In the genomic region with DNA sequence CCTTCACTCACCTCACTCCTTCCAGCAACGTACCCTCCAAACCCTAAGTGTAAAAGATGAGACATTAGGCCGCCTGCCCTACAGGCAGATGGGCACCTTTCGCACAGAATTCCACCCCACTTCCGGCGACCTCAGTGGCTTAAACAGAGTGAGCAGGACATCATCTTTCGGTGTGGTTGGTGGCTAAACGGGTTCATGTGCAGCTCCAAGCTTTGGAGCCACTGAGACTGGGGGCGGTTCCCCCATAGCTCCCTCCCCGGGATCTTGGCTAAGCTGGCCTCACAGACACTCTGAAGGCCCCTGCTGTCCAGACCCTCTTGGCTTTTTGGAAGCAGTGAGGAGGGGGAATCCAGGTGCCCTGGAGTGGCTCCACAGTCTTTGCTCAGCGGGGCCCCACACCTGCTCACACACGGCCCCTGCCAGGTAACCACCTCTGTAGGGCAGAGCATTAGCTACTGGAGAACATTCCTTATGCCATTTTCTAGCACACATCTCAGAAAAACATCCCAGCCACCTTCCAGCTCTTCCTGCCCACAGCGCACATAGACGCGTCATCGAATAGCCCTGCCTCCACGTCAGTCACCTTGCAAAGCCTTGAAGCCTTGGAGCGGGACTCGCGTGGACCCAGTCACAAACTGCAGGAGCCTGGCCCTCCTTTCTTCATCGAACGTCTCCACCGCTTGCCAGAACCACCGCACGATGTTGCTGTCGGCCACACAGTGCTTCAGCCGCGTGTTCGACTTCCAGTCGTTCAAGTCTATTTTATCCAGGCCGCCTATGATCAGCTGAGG, we compare ENCODE assay signal across 24 cellular contexts.
A peak's percentile ranks its signal among the peaks of the same experiment; 100 is the strongest.
DNase-seq lines count a peak whose midpoint lies in the region; ATAC-seq and TF ChIP-seq lines count a peak whose summit lies in the region.
"Had no signal": no experiment of that assay in that cellular context is flagged by ENCODE, and none has a peak within 500 bp of the region (broad histone marks: within the 10 kb centered on the region; RNA-seq: fewer than 3 reads in every experiment).

No MANE protein-coding gene starts in this region.

- peak overlapping the region; percentile 26 for H3K27ac Mint-ChIP-seq in stimulated activated naive CD8-positive, alpha-beta T cell treated with anti-CD3 and anti-CD28 coated beads, Interleukin-15, Interleukin-2, amounts not matched to agents 100 ng/mL and 50 ng/mL, for 24 hours
- H3K27ac Mint-ChIP-seq in chondrocyte (ENCODE audit: unreplicated experiment) = peak overlapping the region; percentile 49
- H3K27ac Mint-ChIP-seq in osteocyte (ENCODE audit: unreplicated experiment) = peak overlapping the region; percentile 25
- H3K27ac Mint-ChIP-seq: activated CD4-positive, alpha-beta memory T cell treated with anti-CD3 and anti-CD28 coated beads for 36 hours had no signal

- H3K4me3 Mint-ChIP-seq in stimulated activated naive CD8-positive, alpha-beta T cell treated with anti-CD3 and anti-CD28 coated beads, Interleukin-15, Interleukin-2, amounts not matched to agents 100 ng/mL and 50 ng/mL, for 24 hours = no peak overlapping the region
- no peak overlapping the region for H3K4me3 Mint-ChIP-seq in chondrocyte (ENCODE audit: unreplicated experiment)
- no peak overlapping the region for H3K4me3 Mint-ChIP-seq in osteocyte (ENCODE audit: unreplicated experiment)
- H3K4me3 Mint-ChIP-seq: activated CD4-positive, alpha-beta memory T cell treated with anti-CD3 and anti-CD28 coated beads for 36 hours; activated T-cell treated with anti-CD3 and anti-CD28 coated beads, Interleukin-2, amount 50 U/mL, for 4 hours had no signal

- H3K36me3 Mint-ChIP-seq in stimulated activated naive CD8-positive, alpha-beta T cell treated with anti-CD3 and anti-CD28 coated beads, Interleukin-15, Interleukin-2, amounts not matched to agents 100 ng/mL and 50 ng/mL, for 24 hours (ENCODE audit: low read depth) = peaks cover 64% of the 10 kb centered on the region
- H3K36me3 Mint-ChIP-seq in chondrocyte (ENCODE audit: low read depth) = peaks cover 57% of the 10 kb centered on the region
- H3K36me3 Mint-ChIP-seq in osteocyte (ENCODE audit: unreplicated experiment) = peaks cover 58% of the 10 kb centered on the region

- no peaks in the 10 kb centered on the region for H3K4me1 Mint-ChIP-seq in stimulated activated naive CD8-positive, alpha-beta T cell treated with anti-CD3 and anti-CD28 coated beads, Interleukin-15, Interleukin-2, amounts not matched to agents 100 ng/mL and 50 ng/mL, for 24 hours (ENCODE audit: low read depth)
- H3K4me1 Mint-ChIP-seq in chondrocyte (ENCODE audit: low read depth) (peaks cover 20% of the 10 kb centered on the region), osteocyte (ENCODE audit: unreplicated experiment) (peaks cover 20% of the 10 kb centered on the region)

- no peak for DNase-seq in stimulated activated naive CD8-positive, alpha-beta T cell treated with anti-CD3 and anti-CD28 coated beads, Interleukin-15, Interleukin-2, amounts not matched to agents 100 U/mL and 50 U/mL, for 24 hours
- DNase-seq in chondrocyte (ENCODE audit: low spot score) (no peak), osteocyte (ENCODE audit: extremely low spot score, unreplicated experiment) (no peak), SKM-1 (lab: John Stamatoyannopoulos, UW; ENCODE audit: unreplicated experiment) (no peak), NCI-H2081 treated with DMSO at 0.1 percent for 48 hours (lab: John Stamatoyannopoulos, UW) (no peak)
- DNase-seq: activated CD4-positive, alpha-beta memory T cell treated with anti-CD3 and anti-CD28 coated beads for 36 hours; activated CD4-positive, CD25-positive, alpha-beta regulatory T cell treated with anti-CD3 and anti-CD28 coated beads, Interleukin-2, amount 50 U/mL, for 72 hours; activated naive CD4-positive, alpha-beta T cell; activated T-cell treated with anti-CD3 and anti-CD28 coated beads, Interleukin-2, amount 50 U/mL, for 4 hours; amniotic stem cell; Calu3; colonic mucosa; esophagus squamous epithelium; left colon; mesendoderm; NCI-H1436; NCI-H446; NCI-H82; psoas muscle; RPMI8226; stomach; transverse colon had no signal

- no peaks in the 10 kb centered on the region for H3K27me3 Mint-ChIP-seq in stimulated activated naive CD8-positive, alpha-beta T cell treated with anti-CD3 and anti-CD28 coated beads, Interleukin-15, Interleukin-2, amounts not matched to agents 100 ng/mL and 50 ng/mL, for 24 hours
- H3K27me3 Mint-ChIP-seq in chondrocyte (ENCODE audit: low read depth) (no peaks in the 10 kb centered on the region), osteocyte (ENCODE audit: unreplicated experiment) (no peaks in the 10 kb centered on the region)
- H3K27me3 Mint-ChIP-seq: activated CD4-positive, alpha-beta memory T cell treated with anti-CD3 and anti-CD28 coated beads for 36 hours had no signal

- H3K9me3 Mint-ChIP-seq in stimulated activated naive CD8-positive, alpha-beta T cell treated with anti-CD3 and anti-CD28 coated beads, Interleukin-15, Interleukin-2, amounts not matched to agents 100 ng/mL and 50 ng/mL, for 24 hours = no peaks in the 10 kb centered on the region
- H3K9me3 Mint-ChIP-seq in chondrocyte (ENCODE audit: low read depth) (no peaks in the 10 kb centered on the region), osteocyte (ENCODE audit: unreplicated experiment) (no peaks in the 10 kb centered on the region)
- H3K9me3 Mint-ChIP-seq: activated CD4-positive, alpha-beta memory T cell treated with anti-CD3 and anti-CD28 coated beads for 36 hours; activated T-cell treated with anti-CD3 and anti-CD28 coated beads, Interleukin-2, amount 50 U/mL, for 4 hours had no signal

- no peak for TF ChIP-seq CTCF in chondrocyte (IDR thresholded peaks at IDR 0.05)
- no peak for TF ChIP-seq CTCF in osteocyte (IDR thresholded peaks at IDR 0.05)

- no peak for ATAC-seq in stimulated activated naive CD8-positive, alpha-beta T cell treated with anti-CD3 and anti-CD28 coated beads, Interleukin-15, Interleukin-2, amounts not matched to agents 100 U/mL and 50 U/mL, for 24 hours
- ATAC-seq in GM18861 (IDR thresholded peaks at IDR 0.05; ENCODE audit: unreplicated experiment) = no peak
- ATAC-seq: activated T-cell treated with anti-CD3 and anti-CD28 coated beads, Interleukin-2, amount 50 U/mL, for 4 hours; left colon; psoas muscle had no signal
